ENCODE assay signal across 15 cellular contexts in genomic region chr20:44001667-44002596, GRCh38.
DNase-seq lines count a peak whose midpoint lies in the region; ATAC-seq and TF ChIP-seq lines count a peak whose summit lies in the region.
"Had no signal": no experiment of that assay in that cellular context is flagged by ENCODE, and none has a peak within 500 bp of the region (broad histone marks: within the 10 kb centered on the region; RNA-seq: fewer than 3 reads in every experiment).

No MANE protein-coding gene starts in this region.

- H3K4me2 ChIP-seq in KMS-11 = peak overlapping the region; percentile 83

- peak; percentile 13 for DNase-seq in stimulated activated CD4-positive, alpha-beta T cell treated with anti-CD3 and anti-CD28 coated beads, Interleukin-1b, Interleukin-23, amount 100 ng/mL, for 48 hours
- DNase-seq in stimulated activated CD4-positive, alpha-beta T cell treated with anti-CD3 and anti-CD28 coated beads, Interleukin-2, amount 100 ng/mL, for 48 hours = no peak
- no peak for DNase-seq in NCI-H526 (lab: John Stamatoyannopoulos, UW)
- no peak for DNase-seq in ecto neural progenitor cell (ENCODE audit: low spot score)
- no peak for DNase-seq in GDM1 (lab: John Stamatoyannopoulos, UW)
- no peak for DNase-seq in cortex of kidney (lab: John Stamatoyannopoulos, UW)
- DNase-seq: GF-D8; NCI-H1105 treated with DMSO at 0.1 percent for 48 hours; ovary; stimulated activated CD4-positive, alpha-beta T cell treated with anti-CD3 and anti-CD28 coated beads, Interleukin-4, amount 100 ng/mL, for 4 hours; T-helper 2 cell had no signal

- no peaks in the 10 kb centered on the region for H3K36me3 ChIP-seq in KMS-11 (ENCODE audit: insufficient read depth)
- H3K36me3 ChIP-seq: BLaER1 treated with 17β-estradiol and CSF1 and Interleukin-3, amounts not matched to agents 10 nM and 100 nM; ovary; thoracic aorta had no signal

- peak; percentile 79 for ATAC-seq in GM21717 (IDR thresholded peaks at IDR 0.05; ENCODE audit: unreplicated experiment)

- no peaks in the 10 kb centered on the region for H4K20me1 ChIP-seq in KMS-11 (ENCODE audit: insufficient read depth)
- H4K20me1 ChIP-seq: BLaER1 treated with 17β-estradiol and CSF1 and Interleukin-3, amounts not matched to agents 10 nM and 100 nM had no signal

- H3K27me3 ChIP-seq in KMS-11 (ENCODE audit: insufficient read depth, low read depth) = no peaks in the 10 kb centered on the region
- H3K27me3 ChIP-seq: BLaER1 treated with 17β-estradiol and CSF1 and Interleukin-3, amounts not matched to agents 10 nM and 100 nM; ovary had no signal

- H2AFZ ChIP-seq in KMS-11 (ENCODE audit: low read depth) = no peak overlapping the region

- peak overlapping the region; percentile 65 for H3K27ac ChIP-seq in KMS-11
- H3K27ac ChIP-seq: BLaER1 treated with 17β-estradiol and CSF1 and Interleukin-3, amounts not matched to agents 10 nM and 100 nM; ovary; thoracic aorta had no signal

- H3K4me1 ChIP-seq in KMS-11 (ENCODE audit: low read depth, poor library complexity, severe bottlenecking) = peaks cover 64% of the 10 kb centered on the region

- H3K4me3 ChIP-seq in KMS-11 (IDR thresholded peaks at IDR 0.05; ENCODE audit: insufficient read depth, low read depth, low read length) = no peak overlapping the region
- H3K4me3 ChIP-seq: BLaER1 treated with 17β-estradiol and CSF1 and Interleukin-3, amounts not matched to agents 10 nM and 100 nM; ovary; thoracic aorta had no signal

- peak; percentile 37; the same call in 1 of the 2 replicates for TF ChIP-seq CTCF in KMS-11 (conservative IDR thresholded peaks at IDR 0.05; ENCODE audit: low read depth, low read length)

- H3K79me2 ChIP-seq in KMS-11 (ENCODE audit: insufficient read depth, low read depth) = no peaks in the 10 kb centered on the region

- H3K9ac ChIP-seq in KMS-11 = peak overlapping the region; percentile 2; the same call in 1 of the 2 replicates
- H3K9ac ChIP-seq: BLaER1 treated with 17β-estradiol and CSF1 and Interleukin-3, amounts not matched to agents 10 nM and 100 nM had no signal
